Comparison of ENCODE assay signal across 9 cellular contexts in the genomic region with DNA sequence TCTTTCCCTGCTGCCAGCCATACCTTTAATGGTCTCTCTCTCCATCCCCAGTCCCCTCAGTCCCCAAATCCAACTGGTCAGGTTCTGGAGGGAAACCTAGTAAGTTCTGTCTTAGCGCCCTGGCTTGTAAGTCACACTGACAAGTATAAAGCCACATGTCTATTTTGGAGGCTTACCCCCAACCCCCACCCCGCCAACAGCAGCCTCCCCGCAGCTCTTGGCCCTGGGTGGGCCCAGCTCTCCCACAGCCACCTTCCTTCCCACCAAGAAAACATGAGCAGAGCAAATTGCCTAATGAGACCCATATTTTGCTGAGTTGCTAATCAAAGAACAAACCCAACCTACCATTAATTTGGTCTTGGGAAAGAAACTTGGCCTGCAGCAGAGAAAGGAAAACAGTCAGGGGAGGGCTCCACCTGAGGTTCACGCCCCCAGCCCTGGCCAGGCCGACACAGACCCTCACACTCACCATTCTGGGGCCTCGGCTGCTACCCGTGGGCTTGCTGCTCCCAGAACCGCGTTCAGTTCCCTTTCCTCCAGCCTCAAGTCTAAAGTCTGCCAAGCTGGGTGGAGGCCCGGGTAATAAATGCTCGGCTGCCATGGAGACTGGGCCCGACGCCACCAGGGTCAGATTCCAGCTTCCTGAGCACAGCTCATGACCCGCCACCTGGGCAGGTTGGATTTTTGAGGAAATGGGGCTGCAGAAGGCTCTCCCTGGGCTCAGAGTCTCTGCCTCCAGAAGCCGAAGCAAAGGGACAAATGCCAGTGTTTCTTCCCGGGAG. TPM values are rescaled to one million over a fixed set of nuclear protein-coding genes. Genes with fewer than 3 reads are reported as not detected.
DNase-seq lines count a peak whose midpoint lies in the region; ATAC-seq, FAIRE-seq and TF ChIP-seq lines count a peak whose summit lies in the region.
"Had no signal": no experiment of that assay in that cellular context is flagged by ENCODE, and none has a peak within 500 bp of the region (broad histone marks: within the 10 kb centered on the region; RNA-seq: fewer than 3 reads in every experiment).

CALML4 (minus strand) TSS at position 557 of the 782 bp plus-strand sequence; CDS start at position 472, 85 bp downstream.

- H2BK120ac ChIP-seq in mesendoderm (ENCODE audit: low read depth, low read length), result no peak within 1 kb of the TSS

- peak within 1 kb of the TSS; percentile 35 for H3K56ac ChIP-seq in mesendoderm (ENCODE audit: low read length)

- no peak within 1 kb of the TSS for H2AK5ac ChIP-seq in mesendoderm (ENCODE audit: low read length)

- no peak within 1 kb of the TSS for H4K8ac ChIP-seq in mesendoderm (ENCODE audit: low read depth, low read length)

- H3K9ac ChIP-seq in mesendoderm (ENCODE audit: low read length), result peak within 1 kb of the TSS; percentile 5

- H2BK15ac ChIP-seq in mesendoderm (replicated peaks; ENCODE audit: low read depth), result no peak within 1 kb of the TSS

- no CpG with 5 or more reads among the region's 16 CpGs for WGBS in mesendoderm (ENCODE audit: extremely low coverage, insufficient coverage, low lambda C conversion rate)

- peak within 1 kb of the TSS; percentile 22 for H3K4me3 ChIP-seq in bronchial epithelial cell (ENCODE audit: low read depth, low read length)
- no peak within 1 kb of the TSS for H3K4me3 ChIP-seq in mesendoderm (ENCODE audit: low read length)

- peaks cover 13% of the 10 kb centered on the region for H3K79me1 ChIP-seq in mesendoderm (ENCODE audit: low read length)

- H3K4me2 ChIP-seq in mesendoderm (ENCODE audit: low read length), result no peak within 1 kb of the TSS

- H3K27me3 ChIP-seq in bronchial epithelial cell (ENCODE audit: control insufficient read depth, insufficient read depth, low read length) (no peaks in the 10 kb centered on the region), mesendoderm (ENCODE audit: insufficient read depth, low read length, poor library complexity) (no peaks in the 10 kb centered on the region)

- no peaks in the 10 kb centered on the region for H3K79me2 ChIP-seq in mesendoderm (ENCODE audit: control insufficient read depth, insufficient read depth, low read length)

- in situ Hi-C loops in KBM-7 (cut with MboI; ENCODE audit: low pct_unique_long_range_greater_than_20kb, low sequenced_read_pairs), result no loop called here

- ATAC-seq in HG02588 (IDR thresholded peaks at IDR 0.05; ENCODE audit: unreplicated experiment) (no peak), GM18909 (IDR thresholded peaks at IDR 0.05; ENCODE audit: poor library complexity, unreplicated experiment) (no peak), HG02571 (IDR thresholded peaks at IDR 0.05; ENCODE audit: unreplicated experiment) (no peak)

- H3K23ac ChIP-seq in mesendoderm (ENCODE audit: low read length), result peak within 1 kb of the TSS; percentile 48

- no peak within 1 kb of the TSS for H2BK5ac ChIP-seq in mesendoderm (ENCODE audit: low read length)

- no peak within 1 kb of the TSS for H4K5ac ChIP-seq in mesendoderm (ENCODE audit: low read length)

- no peak within 1 kb of the TSS for H3K4ac ChIP-seq in mesendoderm (ENCODE audit: low read depth, low read length)

- TF ChIP-seq CTCF in 22Rv1 (IDR thresholded peaks at IDR 0.05), result no peak
- no peak for TF ChIP-seq CTCF in bronchial epithelial cell (IDR thresholded peaks at IDR 0.05; ENCODE audit: insufficient read depth, low read length, severe bottlenecking)

- peak within 1 kb of the TSS; percentile 55 for H3K18ac ChIP-seq in mesendoderm (ENCODE audit: low read length)

- peak; percentile 63 for DNase-seq in KBM-7
- no peak for DNase-seq in bronchial epithelial cell (ENCODE audit: low read depth)
- no peak for DNase-seq in mesendoderm
- no peak for DNase-seq in NCI-H1436 (lab: John Stamatoyannopoulos, UW)

- no peak for FAIRE-seq in bronchial epithelial cell (lab: Jason Lieb, UNC)

- H3K36me3 ChIP-seq in bronchial epithelial cell (ENCODE audit: control insufficient read depth, insufficient read depth, low read length) (no peaks in the 10 kb centered on the region), mesendoderm (ENCODE audit: control insufficient read depth, insufficient read depth, low read length) (no peaks in the 10 kb centered on the region)

- H3K4me1 ChIP-seq in mesendoderm (ENCODE audit: control insufficient read depth, low read depth, low read length), result peaks cover 12% of the 10 kb centered on the region

- H3K27ac ChIP-seq in 22Rv1 (peak within 1 kb of the TSS; percentile 73), mesendoderm (ENCODE audit: low read depth, low read length) (no peak within 1 kb of the TSS)
- H3K27ac ChIP-seq: epithelial cell of prostate had no signal

RNA-seq across cellular contexts. Expression of gene CALML4, which starts in this region (rescaled TPM):
- 4.5 and 6.4 TPM in 2 replicates for total RNA-seq in bronchial epithelial cell
- polyA plus RNA-seq in mesendoderm (2013, experiment 1 of 2), result 9.8 TPM
- polyA plus RNA-seq in mesendoderm (2013, experiment 2 of 2), result 10.0 TPM
